In the genomic region with DNA sequence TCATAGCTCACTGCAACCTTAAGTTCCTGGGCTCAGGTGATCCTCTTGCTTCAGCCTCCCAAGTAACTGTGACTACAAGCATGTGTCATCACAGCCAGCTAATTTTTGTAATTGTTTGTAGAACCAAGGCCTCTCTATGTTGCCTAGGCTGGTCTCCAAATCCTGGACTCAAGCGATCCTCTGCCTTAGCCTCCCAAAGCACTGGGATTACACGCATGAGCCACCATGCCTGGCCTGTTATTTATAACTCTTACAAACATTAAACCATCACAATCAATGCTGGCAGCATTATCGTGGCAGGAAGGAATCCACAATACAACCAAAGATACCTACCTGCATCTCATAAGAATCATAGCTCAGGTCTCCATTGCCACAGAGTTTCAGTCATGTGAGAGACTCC, we compare ENCODE assay signal across 25 cellular contexts. TPM values are rescaled to one million over a fixed set of nuclear protein-coding genes. Genes with fewer than 3 reads are reported as not detected.
"Had no signal": no experiment of that assay in that cellular context is flagged by ENCODE, and none has a peak within 500 bp of the region (broad histone marks: within the 10 kb centered on the region; RNA-seq: fewer than 3 reads in every experiment).

No MANE protein-coding gene starts in this region.

- H3K9me3 ChIP-seq: neutrophil had no signal

- FAIRE-seq: endothelial cell of umbilical vein had no signal

- H3K36me3 Mint-ChIP-seq: naive B cell had no signal

- H3K9me3 Mint-ChIP-seq: endodermal cell, naive B cell had no signal

- H3K27me3 ChIP-seq: neutrophil had no signal

- DNase-seq: effector CD4-positive, alpha-beta T cell; endodermal cell; foreskin melanocyte; head of caudate nucleus; hippocampal formation; left ventricle myocardium superior; mesenchymal stem cell; midbrain; naive B cell; nephron progenitor cell; posterior cingulate gyrus; right cardiac atrium; stimulated activated CD4-positive, alpha-beta T cell treated with anti-CD3 and anti-CD28 coated beads, Interleukin-2, amount 100 ng/mL, for 48 hours; stimulated activated naive CD4-positive, alpha-beta T cell treated with Interleukin-2 at 50 U/mL for 16 hours; trophoblast cell had no signal

- H3K4me3 Mint-ChIP-seq: endodermal cell, naive B cell, nephron progenitor cell had no signal

- H3K27ac Mint-ChIP-seq: endodermal cell, naive B cell, nephron progenitor cell had no signal

- H3K4me1 Mint-ChIP-seq: naive B cell had no signal

- H3K4me2 ChIP-seq: smooth muscle cell had no signal

- H3K27ac ChIP-seq: coronary artery, neutrophil had no signal

- H3K4me3 ChIP-seq: coronary artery, lung, smooth muscle cell had no signal

- H3K36me3 ChIP-seq: neutrophil had no signal

- ATAC-seq: left ventricle myocardium superior, right cardiac atrium had no signal

RNA-seq across cellular contexts. Expression of gene SMIM31, which starts 48.4 kb away (rescaled TPM):
- total RNA-seq: chondrocyte, dermis microvascular lymphatic vessel endothelial cell, endodermal cell, endothelial cell of umbilical vein, kidney epithelial cell, left ventricle myocardium superior, osteocyte, right cardiac atrium, smooth muscle cell had no signal
- polyA plus RNA-seq: endothelial cell of umbilical vein, esophagus, right cardiac atrium, smooth muscle cell had no signal
